ENCODE assay signal across 7 cellular contexts in the genomic region with DNA sequence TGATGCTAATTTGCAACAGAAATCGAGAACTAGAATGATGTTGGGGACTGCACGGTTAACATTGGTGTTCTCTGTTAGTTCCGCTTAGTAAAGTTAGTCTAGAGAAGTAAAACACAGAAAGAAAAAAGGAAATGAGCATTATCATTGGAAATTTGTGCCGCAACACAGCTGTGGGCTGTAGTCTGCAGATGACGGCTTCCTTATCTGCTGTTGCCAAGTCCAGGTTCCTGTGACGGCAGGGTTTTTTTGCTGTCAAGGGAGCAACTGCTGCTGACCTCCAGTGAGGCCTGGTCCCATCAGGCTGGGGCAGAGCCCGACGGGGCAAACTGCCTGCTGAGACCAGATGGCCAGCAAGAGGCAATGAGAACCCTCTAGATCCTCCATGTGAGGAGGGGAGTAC. TPM values are rescaled to one million over a fixed set of nuclear protein-coding genes. Genes with fewer than 3 reads are reported as not detected.
A peak's percentile ranks its signal among the peaks of the same experiment; 100 is the strongest.
DNase-seq lines count a peak whose midpoint lies in the region; ATAC-seq, FAIRE-seq and TF ChIP-seq lines count a peak whose summit lies in the region.

No MANE protein-coding gene starts in this region.

- intact Hi-C loops in sciatic nerve (cut with DNase I): no loop called here
- intact Hi-C loops in esophagus squamous epithelium (cut with DNase I): no loop called here

- H3K27me3 ChIP-seq in esophagus squamous epithelium: no peaks in the 10 kb centered on the region

- no peaks in the 10 kb centered on the region for H3K4me1 ChIP-seq in esophagus squamous epithelium

- peak; percentile 87 for ATAC-seq in GM19324 (IDR thresholded peaks at IDR 0.05; ENCODE audit: low FRiP score, unreplicated experiment)
- peak; percentile 92 for ATAC-seq in HG02938 (IDR thresholded peaks at IDR 0.05; ENCODE audit: unreplicated experiment)
- peak; percentile 74 for ATAC-seq in sciatic nerve

- peak overlapping the region in 2 of 4 donors; percentile 33 to 72 for H3K27ac ChIP-seq in esophagus squamous epithelium

- no peak for TF ChIP-seq CTCF in esophagus squamous epithelium (IDR thresholded peaks at IDR 0.05)

- WGBS in esophagus squamous epithelium, 2 donors: 56 to 65% methylated on average over 4 to 8 of the region's 8 CpGs

- no peaks in the 10 kb centered on the region for H3K9me3 ChIP-seq in esophagus squamous epithelium

- no peak for TF ChIP-seq POLR2A in H54 (IDR thresholded peaks at IDR 0.05; ENCODE audit: low read depth, low read length)
- TF ChIP-seq POLR2A in esophagus squamous epithelium (IDR thresholded peaks at IDR 0.05): peak in 1 of 4 donors; percentile 10

- H3K4me3 ChIP-seq in esophagus squamous epithelium: no peak overlapping the region

- peak; percentile 29 for DNase-seq in SKM-1 (lab: John Stamatoyannopoulos, UW; ENCODE audit: unreplicated experiment)
- DNase-seq in sciatic nerve (ENCODE audit: low spot score): no peak
- no peak for DNase-seq in H54 (ENCODE audit: insufficient read length, low spot score)
- DNase-seq in NCI-H1694 (lab: John Stamatoyannopoulos, UW): no peak
- DNase-seq in esophagus squamous epithelium (lab: John Stamatoyannopoulos, UW): no peak

- no peak for FAIRE-seq in H54 (lab: Jason Lieb, UNC)

- H3K36me3 ChIP-seq in esophagus squamous epithelium: peaks cover 0 to 22% (median 0%) of the 10 kb centered on the region in 3 donors

RNA-seq across cellular contexts. Expression of a gene that starts 38.9 kb away (rescaled TPM):
- 0.09 TPM for total RNA-seq in sciatic nerve
- under 1 TPM; 0.04 to 0.73 (median 0.31) TPM for total RNA-seq in esophagus squamous epithelium

RNA-seq across cellular contexts. Expression of a gene that starts 52.8 kb away (rescaled TPM):
- total RNA-seq in sciatic nerve (40.0 TPM), esophagus squamous epithelium (10 to 100 TPM; 19.0 to 46.7 (median 31.3) TPM)
